In genomic region chr1:226604846-226605572, GRCh38 we compare ENCODE assay signal across 22 cellular contexts. TPM values are rescaled to one million over a fixed set of nuclear protein-coding genes. Genes with fewer than 3 reads are reported as not detected.
A peak's percentile ranks its signal among the peaks of the same experiment; 100 is the strongest.
DNase-seq lines count a peak whose midpoint lies in the region; ATAC-seq and TF ChIP-seq lines count a peak whose summit lies in the region.
"Had no signal": no experiment of that assay in that cellular context is flagged by ENCODE, and none has a peak within 500 bp of the region (broad histone marks: within the 10 kb centered on the region; RNA-seq: fewer than 3 reads in every experiment).

No MANE protein-coding gene starts in this region.

- CTCF ChIA-PET in activated CD4-positive, alpha-beta memory T cell treated with anti-CD3 and anti-CD28 coated beads for 36 hours (lab: Charles Lee), result interaction anchor here (1.0 to 1.7 kb wide), 3 partner anchors 20 to 58 kb away, joined by 3 to 5 read pairs (median 4); no protein-coding TSS in a partner anchor

- intact Hi-C loops in natural killer cell (cut with micrococcal nuclease), result no loop called here
- intact Hi-C loops in esophagus squamous epithelium (cut with DNase I), result no loop called here
- intact Hi-C loops in activated CD4-positive, alpha-beta memory T cell treated with anti-CD3 and anti-CD28 coated beads for 36 hours (cut with micrococcal nuclease), result no loop called here

- POLR2A ChIA-PET in activated CD4-positive, alpha-beta memory T cell treated with anti-CD3 and anti-CD28 coated beads for 36 hours (lab: Charles Lee), result no interaction called here

- H3K27ac Mint-ChIP-seq in natural killer cell treated with Interleukin-12 subunit alpha and Interleukin-12 subunit beta and Interleukin-15 and Interleukin-18, amount 100 ng/mL, for 72 hours, result no peak overlapping the region
- H3K27ac Mint-ChIP-seq in natural killer cell (no peak overlapping the region), neural crest cell (ENCODE audit: unreplicated experiment) (peak overlapping the region; percentile 84)
- no peak overlapping the region for H3K27ac Mint-ChIP-seq in activated CD4-positive, alpha-beta memory T cell treated with anti-CD3 and anti-CD28 coated beads for 36 hours
- H3K27ac Mint-ChIP-seq: activated naive CD4-positive, alpha-beta T cell treated with anti-CD3 and anti-CD28 coated beads for 36 hours; T-helper 1 cell treated with Interleukin-12 subunit alpha and Interleukin-12 subunit beta and Interleukin-4 antibody, amounts not matched to agents 30 μg/mL and 1 μg/mL, for 36 hours had no signal

- H3K36me3 Mint-ChIP-seq in natural killer cell treated with Interleukin-12 subunit alpha and Interleukin-12 subunit beta and Interleukin-15 and Interleukin-18, amount 100 ng/mL, for 72 hours, result no peaks in the 10 kb centered on the region
- no peaks in the 10 kb centered on the region for H3K36me3 Mint-ChIP-seq in natural killer cell
- no peaks in the 10 kb centered on the region for H3K36me3 Mint-ChIP-seq in neural crest cell (ENCODE audit: low read depth)
- no peaks in the 10 kb centered on the region for H3K36me3 Mint-ChIP-seq in activated CD4-positive, alpha-beta memory T cell treated with anti-CD3 and anti-CD28 coated beads for 36 hours
- H3K36me3 Mint-ChIP-seq: CD14-positive monocyte had no signal

- TF ChIP-seq CTCF in natural killer cell (IDR thresholded peaks at IDR 0.05) (no peak), esophagus squamous epithelium (IDR thresholded peaks at IDR 0.05) (no peak), neural crest cell (conservative IDR thresholded peaks at IDR 0.05) (no peak)

- no peaks in the 10 kb centered on the region for H3K27me3 Mint-ChIP-seq in natural killer cell treated with Interleukin-12 subunit alpha and Interleukin-12 subunit beta and Interleukin-15 and Interleukin-18, amount 100 ng/mL, for 72 hours
- H3K27me3 Mint-ChIP-seq in natural killer cell (ENCODE audit: low read depth in 2 of 2), result peaks cover 0 to 10% of the 10 kb centered on the region in 2 donors
- no peaks in the 10 kb centered on the region for H3K27me3 Mint-ChIP-seq in neural crest cell (ENCODE audit: low read depth)
- no peaks in the 10 kb centered on the region for H3K27me3 Mint-ChIP-seq in activated CD4-positive, alpha-beta memory T cell treated with anti-CD3 and anti-CD28 coated beads for 36 hours

- no peak for TF ChIP-seq POLR2A in esophagus squamous epithelium (IDR thresholded peaks at IDR 0.05)

- no peaks in the 10 kb centered on the region for H3K4me1 Mint-ChIP-seq in natural killer cell treated with Interleukin-12 subunit alpha and Interleukin-12 subunit beta and Interleukin-15 and Interleukin-18, amount 100 ng/mL, for 72 hours (ENCODE audit: low read depth in 2 of 2)
- no peaks in the 10 kb centered on the region for H3K4me1 Mint-ChIP-seq in natural killer cell
- H3K4me1 Mint-ChIP-seq in neural crest cell, result peaks cover 32% of the 10 kb centered on the region
- H3K4me1 Mint-ChIP-seq in activated CD4-positive, alpha-beta memory T cell treated with anti-CD3 and anti-CD28 coated beads for 36 hours (ENCODE audit: low read depth), result peaks cover 4% of the 10 kb centered on the region
- H3K4me1 Mint-ChIP-seq: CD14-positive monocyte had no signal

- ATAC-seq in natural killer cell treated with Interleukin-12 subunit alpha and Interleukin-12 subunit beta and Interleukin-15 and Interleukin-18, amount 100 ng/mL, for 72 hours, result no peak
- ATAC-seq in natural killer cell (no peak), GM19035 (IDR thresholded peaks at IDR 0.05; ENCODE audit: unreplicated experiment) (no peak)

- peak; percentile 57 for DNase-seq in natural killer cell treated with Interleukin-12 subunit alpha and Interleukin-12 subunit beta and Interleukin-15 and Interleukin-18, amount 100 ng/mL, for 72 hours (ENCODE audit: low spot score)
- DNase-seq in natural killer cell (no peak), esophagus squamous epithelium (lab: John Stamatoyannopoulos, UW) (no peak), neural crest cell (ENCODE audit: low read depth, low spot score) (no peak), DMS114 treated with DMSO at 0.1 percent for 48 hours (lab: John Stamatoyannopoulos, UW; ENCODE audit: unreplicated experiment) (no peak)
- no peak for DNase-seq in activated CD4-positive, alpha-beta memory T cell treated with anti-CD3 and anti-CD28 coated beads for 36 hours
- no peak for DNase-seq in activated CD8-positive, alpha-beta memory T cell treated with anti-CD3 and anti-CD28 coated beads, Interleukin-2, amount 50 U/mL, for 48 hours
- DNase-seq: ACHN; activated CD4-positive, alpha-beta T cell treated with anti-CD3 and anti-CD28 coated beads, Interleukin-2, amount 50 U/mL, for 1 hour; activated naive CD4-positive, alpha-beta T cell treated with anti-CD3 and anti-CD28 coated beads for 36 hours; activated T-cell treated with anti-CD3 and anti-CD28 coated beads for 4 hours; cortex of kidney; DMS153; NCI-H187; NCI-H2227 treated with DMSO at 0.1 percent for 48 hours; NCI-H774; OCI-M1; small intestine; stimulated activated CD4-positive, alpha-beta T cell treated with anti-CD3 and anti-CD28 coated beads, Interleukin-4, amount 100 ng/mL, for 4 hours had no signal

- H3K4me3 ChIP-seq in esophagus squamous epithelium, result no peak overlapping the region

- H3K4me3 Mint-ChIP-seq in natural killer cell treated with Interleukin-12 subunit alpha and Interleukin-12 subunit beta and Interleukin-15 and Interleukin-18, amount 100 ng/mL, for 72 hours, result no peak overlapping the region
- H3K4me3 Mint-ChIP-seq in natural killer cell (no peak overlapping the region), neural crest cell (no peak overlapping the region)
- no peak overlapping the region for H3K4me3 Mint-ChIP-seq in activated CD4-positive, alpha-beta memory T cell treated with anti-CD3 and anti-CD28 coated beads for 36 hours
- H3K4me3 Mint-ChIP-seq: activated naive CD4-positive, alpha-beta T cell treated with anti-CD3 and anti-CD28 coated beads for 36 hours; CD14-positive monocyte; T-helper 1 cell treated with Interleukin-12 subunit alpha and Interleukin-12 subunit beta and Interleukin-4 antibody, amounts not matched to agents 30 μg/mL and 1 μg/mL, for 36 hours had no signal

- peak overlapping the region; percentile 31 to 89 (median 82) for H3K27ac ChIP-seq in esophagus squamous epithelium

- 67 to 91% methylated on average over 4 to 9 of the region's 9 CpGs for WGBS in esophagus squamous epithelium, 2 donors

- H3K4me1 ChIP-seq in esophagus squamous epithelium, result peaks cover 30 to 50% (median 35%) of the 10 kb centered on the region in 3 donors

- no peaks in the 10 kb centered on the region for H3K36me3 ChIP-seq in esophagus squamous epithelium

- peaks cover 0 to 5% (median 0%) of the 10 kb centered on the region in 4 donors for H3K27me3 ChIP-seq in esophagus squamous epithelium

- no peaks in the 10 kb centered on the region for H3K9me3 Mint-ChIP-seq in natural killer cell treated with Interleukin-12 subunit alpha and Interleukin-12 subunit beta and Interleukin-15 and Interleukin-18, amount 100 ng/mL, for 72 hours
- no peaks in the 10 kb centered on the region for H3K9me3 Mint-ChIP-seq in natural killer cell
- H3K9me3 Mint-ChIP-seq in neural crest cell, result no peaks in the 10 kb centered on the region
- H3K9me3 Mint-ChIP-seq in activated CD4-positive, alpha-beta memory T cell treated with anti-CD3 and anti-CD28 coated beads for 36 hours, result no peaks in the 10 kb centered on the region
- H3K9me3 Mint-ChIP-seq: activated naive CD4-positive, alpha-beta T cell treated with anti-CD3 and anti-CD28 coated beads for 36 hours; CD14-positive monocyte; T-helper 1 cell treated with Interleukin-12 subunit alpha and Interleukin-12 subunit beta and Interleukin-4 antibody, amounts not matched to agents 30 μg/mL and 1 μg/mL, for 36 hours had no signal

- no peaks in the 10 kb centered on the region for H3K9me3 ChIP-seq in esophagus squamous epithelium

RNA-seq across cellular contexts. Expression of gene STUM, which starts 56.4 kb away (rescaled TPM):
- total RNA-seq in natural killer cell treated with Interleukin-12 subunit alpha and Interleukin-12 subunit beta and Interleukin-15 and Interleukin-18, amount 100 ng/mL, for 72 hours, result not detected
- not detected for total RNA-seq in natural killer cell
- total RNA-seq in esophagus squamous epithelium, result 1 to 10 TPM in 1 of 4 donors, under 1 TPM in 3; 0.15 to 3.2 (median 0.34) TPM
- total RNA-seq in neural crest cell, result 0.86 and 1.1 TPM in 2 replicates
- not detected for total RNA-seq in activated CD4-positive, alpha-beta memory T cell treated with anti-CD3 and anti-CD28 coated beads for 36 hours
- total RNA-seq: activated naive CD4-positive, alpha-beta T cell treated with anti-CD3 and anti-CD28 coated beads for 36 hours had no signal
